8 cellular contexts compared by ENCODE assay signal in the genomic region with DNA sequence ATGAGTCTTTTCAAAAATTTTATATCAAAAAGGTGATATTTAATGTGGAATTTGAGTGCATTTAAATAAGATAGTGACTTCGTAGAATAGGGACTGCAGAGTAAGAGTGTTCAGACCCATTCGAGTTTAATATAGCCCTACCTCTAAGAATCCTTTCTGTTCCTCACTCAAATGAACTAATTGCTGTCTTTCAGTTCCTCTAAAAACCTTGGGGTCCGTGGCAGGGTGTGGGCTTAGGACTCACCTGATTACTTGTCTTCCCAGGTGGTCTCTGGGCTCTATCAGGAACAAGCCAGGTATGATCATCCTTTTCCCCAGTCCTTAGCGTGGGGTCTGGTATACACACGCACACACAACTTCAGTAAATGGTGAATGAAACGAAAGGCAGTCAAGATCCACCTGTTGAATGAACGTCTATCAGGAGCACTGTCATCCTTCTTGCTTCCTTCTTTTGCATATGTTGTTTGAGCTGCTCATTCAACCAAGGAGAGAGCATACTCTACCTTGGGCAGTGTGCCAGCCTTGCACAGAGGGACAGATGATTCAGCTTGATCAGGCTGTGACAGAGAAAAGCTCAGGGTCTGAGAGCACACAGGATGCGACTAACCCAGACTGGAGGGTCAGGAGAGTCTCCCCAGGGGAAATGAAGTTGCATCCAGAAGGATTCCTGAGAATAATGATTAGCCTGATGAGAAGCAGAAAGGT. TPM values are rescaled to one million over a fixed set of nuclear protein-coding genes. Genes with fewer than 3 reads are reported as not detected.
A peak's percentile ranks its signal among the peaks of the same experiment; 100 is the strongest.
DNase-seq lines count a peak whose midpoint lies in the region; ATAC-seq and TF ChIP-seq lines count a peak whose summit lies in the region.

No MANE protein-coding gene starts in this region.

- no peaks in the 10 kb centered on the region for H3K9me3 ChIP-seq in CD4-positive, alpha-beta memory T cell (ENCODE audit: control insufficient read depth in 1 of 2, low read length in 2 of 2)
- no peaks in the 10 kb centered on the region for H3K9me3 ChIP-seq in tibial artery

- ATAC-seq in GM19455 (IDR thresholded peaks at IDR 0.05; ENCODE audit: unreplicated experiment) (peak; percentile 47), HG03520 (IDR thresholded peaks at IDR 0.05; ENCODE audit: unreplicated experiment) (peak; percentile 58), esophagus mucosa (peak; percentile 59)

- peak; percentile 12 to 55 (median 24) for DNase-seq in CD4-positive, alpha-beta memory T cell
- peak; percentile 96 for DNase-seq in NCI-H69 (lab: John Stamatoyannopoulos, UW)
- DNase-seq in activated CD8-positive, alpha-beta memory T cell treated with anti-CD3 and anti-CD28 coated beads, Interleukin-2, amount 50 U/mL, for 4 hours: peak; percentile 55
- no peak for DNase-seq in neural crest cell (ENCODE audit: low read depth, low spot score)
- peak; percentile 75 to 82 for DNase-seq in tibial artery

- CTCF ChIA-PET in CD4-positive, alpha-beta memory T cell (lab: Charles Lee; ENCODE audit: partially characterized antibody): interaction anchor here (0.6 to 3.5 kb wide), 6 partner anchors 10 to 298 kb away, joined by 3 to 23 read pairs (median 4); no protein-coding TSS in a partner anchor

- no peaks in the 10 kb centered on the region for H3K27me3 ChIP-seq in CD4-positive, alpha-beta memory T cell (ENCODE audit: insufficient read depth, low read length)
- H3K27me3 ChIP-seq in tibial artery: no peaks in the 10 kb centered on the region

- H3K4me1 Mint-ChIP-seq in CD4-positive, alpha-beta memory T cell: peaks cover 15 to 30% (median 23%) of the 10 kb centered on the region in 4 donors
- peaks cover 17% of the 10 kb centered on the region for H3K4me1 Mint-ChIP-seq in neural crest cell

- H3K4me3 Mint-ChIP-seq in CD4-positive, alpha-beta memory T cell: peak overlapping the region; percentile 94 to 99 (median 98)
- peak overlapping the region; percentile 92 for H3K4me3 Mint-ChIP-seq in neural crest cell

- H3K9me3 Mint-ChIP-seq in CD4-positive, alpha-beta memory T cell: no peaks in the 10 kb centered on the region
- no peaks in the 10 kb centered on the region for H3K9me3 Mint-ChIP-seq in neural crest cell

- no peaks in the 10 kb centered on the region for H3K27me3 Mint-ChIP-seq in CD4-positive, alpha-beta memory T cell
- no peaks in the 10 kb centered on the region for H3K27me3 Mint-ChIP-seq in neural crest cell (ENCODE audit: low read depth)

- peak overlapping the region; percentile 87 to 100 (median 99) for H3K27ac Mint-ChIP-seq in CD4-positive, alpha-beta memory T cell
- no peak overlapping the region for H3K27ac Mint-ChIP-seq in neural crest cell (ENCODE audit: unreplicated experiment)

- H3K27ac ChIP-seq in CD4-positive, alpha-beta memory T cell (ENCODE audit: low read depth, low read length): peak overlapping the region; percentile 81
- peak overlapping the region; percentile 99 for H3K27ac ChIP-seq in tibial artery

- H3K36me3 ChIP-seq in CD4-positive, alpha-beta memory T cell (ENCODE audit: insufficient read depth, low read length): no peaks in the 10 kb centered on the region
- no peaks in the 10 kb centered on the region for H3K36me3 ChIP-seq in tibial artery

- H3K36me3 Mint-ChIP-seq in CD4-positive, alpha-beta memory T cell: peaks cover 0 to 8% of the 10 kb centered on the region in 2 donors
- no peaks in the 10 kb centered on the region for H3K36me3 Mint-ChIP-seq in neural crest cell (ENCODE audit: low read depth)

- H3K4me3 ChIP-seq in CD4-positive, alpha-beta memory T cell (ENCODE audit: low read length in 2 of 2): peak overlapping the region in 1 of 2 donors; percentile 93
- peak overlapping the region; percentile 87 to 100 for H3K4me3 ChIP-seq in tibial artery

- TF ChIP-seq CTCF in neural crest cell (conservative IDR thresholded peaks at IDR 0.05): no peak
- no peak for TF ChIP-seq CTCF in tibial artery (IDR thresholded peaks at IDR 0.05)

- POLR2A ChIA-PET in CD4-positive, alpha-beta memory T cell (lab: Charles Lee; ENCODE audit: partially characterized antibody): interaction anchor here (0.6 to 2.4 kb wide), 9 partner anchors 9 to 305 kb away, joined by 3 to 15 read pairs (median 5); partner anchors contain the start of genes EPS15 and FAF1

- H3K4me1 ChIP-seq in CD4-positive, alpha-beta memory T cell (ENCODE audit: insufficient read depth, low read length): peaks cover 42% of the 10 kb centered on the region
- peaks cover 0 to 35% (median 14%) of the 10 kb centered on the region in 4 donors for H3K4me1 ChIP-seq in tibial artery

- intact Hi-C loops in CD4-positive, alpha-beta memory T cell (cut with micrococcal nuclease): loop anchor here (5.0 kb wide), 3 partner anchors 43 to 382 kb away; partner anchors contain the start of gene OSBPL9
- intact Hi-C loops in tibial artery (cut with DNase I; ENCODE audit: low total_unique reads): no loop called here

RNA-seq across cellular contexts. Expression of gene RNF11, which starts 1.2 kb away (rescaled TPM):
- 10 to 100 TPM; 40.8 to 43.4 TPM for total RNA-seq in CD4-positive, alpha-beta memory T cell
- polyA plus RNA-seq in CD4-positive, alpha-beta memory T cell: 10 to 100 TPM; 37.6 to 50.3 TPM
- total RNA-seq in esophagus mucosa (78.8 TPM), neural crest cell (44.5 and 45.2 TPM in 2 replicates)
